Comparison of ENCODE assay signal across 1 cellular context in the genomic region with DNA sequence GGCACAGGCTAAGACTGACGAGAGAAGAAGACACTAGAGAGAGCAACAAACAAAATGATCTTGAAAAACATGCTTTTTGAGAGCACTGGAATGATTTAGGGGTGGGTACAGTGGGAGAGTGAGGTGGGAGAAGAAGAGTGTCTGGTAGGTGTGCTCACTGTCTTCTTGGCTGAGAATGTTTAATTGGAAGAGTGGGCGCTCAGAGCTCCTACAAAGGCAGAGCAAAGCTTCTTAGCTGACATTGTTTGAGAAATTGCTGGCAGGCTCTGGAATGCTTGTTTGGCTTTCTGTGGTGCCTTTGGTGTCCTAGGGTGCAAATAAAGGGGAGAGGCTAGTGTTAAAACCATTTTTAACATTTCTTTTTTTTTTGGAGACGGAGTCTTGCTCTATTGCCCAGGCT.
TF ChIP-seq lines count a peak whose summit lies in the region.

No MANE protein-coding gene starts in this region.

TF ChIP-seq in H1, 55 proteins besides CTCF, POLR2A, EP300 and RAD21:
- TF ChIP-seq SAP30 (IDR thresholded peaks at IDR 0.05; ENCODE audit: insufficient read depth, insufficient replicate concordance, low read length) (no peak), POU5F1 (IDR thresholded peaks at IDR 0.05; ENCODE audit: low read depth, low read length) (no peak), SP4 (IDR thresholded peaks at IDR 0.05; ENCODE audit: low read length) (no peak), CHD7 (IDR thresholded peaks at IDR 0.05; ENCODE audit: insufficient replicate concordance, low read length) (no peak), BACH1 (IDR thresholded peaks at IDR 0.05; ENCODE audit: low read length) (no peak), TCF12 (IDR thresholded peaks at IDR 0.05; ENCODE audit: low read depth, low read length) (no peak), HDAC2 (IDR thresholded peaks at IDR 0.05; ENCODE audit: borderline replicate concordance in 1 of 2, low read depth in 2 of 2, low read length in 2 of 2) (no peak), SIN3A (conservative IDR thresholded peaks at IDR 0.05 in 1 of 2, IDR thresholded peaks at IDR 0.05 in 1 of 2; ENCODE audit: low read depth in 1 of 2, low read length in 2 of 2) (no peak), CBX5 (IDR thresholded peaks at IDR 0.05; ENCODE audit: low read depth, low read length) (no peak), KDM1A (IDR thresholded peaks at IDR 0.05; ENCODE audit: borderline replicate concordance, low read length) (no peak), CHD1 (IDR thresholded peaks at IDR 0.05; ENCODE audit: low read depth, low read length) (no peak), CHD2 (IDR thresholded peaks at IDR 0.05; ENCODE audit: low read length) (no peak), EGR1 (IDR thresholded peaks at IDR 0.05; ENCODE audit: borderline replicate concordance, low read depth, low read length) (no peak), SP1 (IDR thresholded peaks at IDR 0.05; ENCODE audit: low read depth, low read length) (no peak), SIX5 (IDR thresholded peaks at IDR 0.05; ENCODE audit: low read depth, low read length) (no peak), MAX (IDR thresholded peaks at IDR 0.05) (no peak)
- TF ChIP-seq, protein P1, sequence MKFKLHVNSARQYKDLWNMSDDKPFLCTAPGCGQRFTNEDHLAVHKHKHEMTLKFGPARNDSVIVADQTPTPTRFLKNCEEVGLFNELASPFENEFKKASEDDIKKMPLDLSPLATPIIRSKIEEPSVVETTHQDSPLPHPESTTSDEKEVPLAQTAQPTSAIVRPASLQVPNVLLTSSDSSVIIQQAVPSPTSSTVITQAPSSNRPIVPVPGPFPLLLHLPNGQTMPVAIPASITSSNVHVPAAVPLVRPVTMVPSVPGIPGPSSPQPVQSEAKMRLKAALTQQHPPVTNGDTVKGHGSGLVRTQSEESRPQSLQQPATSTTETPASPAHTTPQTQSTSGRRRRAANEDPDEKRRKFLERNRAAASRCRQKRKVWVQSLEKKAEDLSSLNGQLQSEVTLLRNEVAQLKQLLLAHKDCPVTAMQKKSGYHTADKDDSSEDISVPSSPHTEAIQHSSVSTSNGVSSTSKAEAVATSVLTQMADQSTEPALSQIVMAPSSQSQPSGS (IDR thresholded peaks at IDR 0.05; ENCODE audit: low read length) = no peak
TF ChIP-seq in H1: peak in this region for 0.
